1 cellular context compared by ENCODE assay signal in genomic region chr12:51821423-51822260, GRCh38.
TF ChIP-seq lines count a peak whose summit lies in the region.

No MANE protein-coding gene starts in this region.

TF ChIP-seq in GM12878, 131 proteins besides CTCF, POLR2A, EP300 and RAD21 (continued from another document):
- TF ChIP-seq SUZ12 (IDR thresholded peaks at IDR 0.05; ENCODE audit: unreplicated experiment) (peak; percentile 76), RFX5 (IDR thresholded peaks at IDR 0.05; ENCODE audit: low read depth, low read length) (no peak), RELB (IDR thresholded peaks at IDR 0.05; ENCODE audit: low read depth) (no peak), CREB1 (IDR thresholded peaks at IDR 0.05; ENCODE audit: low read depth) (no peak), ZNF687 (IDR thresholded peaks at IDR 0.05) (no peak), CHD1 (IDR thresholded peaks at IDR 0.05; ENCODE audit: low read depth, low read length) (no peak)
